20 cellular contexts compared by ENCODE assay signal in genomic region chr18:11501352-11501751, GRCh38.
"Had no signal": no experiment of that assay in that cellular context is flagged by ENCODE, and none has a peak within 500 bp of the region (broad histone marks: within the 10 kb centered on the region; RNA-seq: fewer than 3 reads in every experiment).

No MANE protein-coding gene starts in this region.

- H3K9me3 ChIP-seq: mucosa of descending colon, neutrophil, psoas muscle, stomach, thoracic aorta, transverse colon, uterus had no signal

- H3K4me1 ChIP-seq: stomach, transverse colon, uterus had no signal

- H3K27ac ChIP-seq: coronary artery, foreskin keratinocyte, neutrophil, skin epidermis, stomach, thoracic aorta, transverse colon, uterus had no signal

- ATAC-seq: mucosa of descending colon; naive thymus-derived CD8-positive, alpha-beta T cell; sciatic nerve had no signal

- H3K4me3 ChIP-seq: coronary artery, mucosa of descending colon, psoas muscle, skin epidermis, stomach, thoracic aorta, transverse colon, uterus had no signal

- DNase-seq: effector CD4-positive, alpha-beta T cell; endodermal cell; erythroblast; foreskin keratinocyte; hippocampal formation; mucosa of descending colon; naive thymus-derived CD8-positive, alpha-beta T cell; psoas muscle; retina; stimulated activated CD4-positive, alpha-beta T cell treated with anti-CD3 and anti-CD28 coated beads, Interleukin-12 subunit alpha, Interleukin-12 subunit beta, amount 100 ng/mL, for 4 hours; stimulated activated naive CD4-positive, alpha-beta T cell; stomach; substantia nigra; transverse colon; uterus had no signal

- H3K36me3 ChIP-seq: neutrophil, stomach, thoracic aorta, transverse colon, uterus had no signal

- H3K27me3 ChIP-seq: foreskin keratinocyte, neutrophil, transverse colon, uterus had no signal
